ENCODE assay signal across 8 cellular contexts in the genomic region with DNA sequence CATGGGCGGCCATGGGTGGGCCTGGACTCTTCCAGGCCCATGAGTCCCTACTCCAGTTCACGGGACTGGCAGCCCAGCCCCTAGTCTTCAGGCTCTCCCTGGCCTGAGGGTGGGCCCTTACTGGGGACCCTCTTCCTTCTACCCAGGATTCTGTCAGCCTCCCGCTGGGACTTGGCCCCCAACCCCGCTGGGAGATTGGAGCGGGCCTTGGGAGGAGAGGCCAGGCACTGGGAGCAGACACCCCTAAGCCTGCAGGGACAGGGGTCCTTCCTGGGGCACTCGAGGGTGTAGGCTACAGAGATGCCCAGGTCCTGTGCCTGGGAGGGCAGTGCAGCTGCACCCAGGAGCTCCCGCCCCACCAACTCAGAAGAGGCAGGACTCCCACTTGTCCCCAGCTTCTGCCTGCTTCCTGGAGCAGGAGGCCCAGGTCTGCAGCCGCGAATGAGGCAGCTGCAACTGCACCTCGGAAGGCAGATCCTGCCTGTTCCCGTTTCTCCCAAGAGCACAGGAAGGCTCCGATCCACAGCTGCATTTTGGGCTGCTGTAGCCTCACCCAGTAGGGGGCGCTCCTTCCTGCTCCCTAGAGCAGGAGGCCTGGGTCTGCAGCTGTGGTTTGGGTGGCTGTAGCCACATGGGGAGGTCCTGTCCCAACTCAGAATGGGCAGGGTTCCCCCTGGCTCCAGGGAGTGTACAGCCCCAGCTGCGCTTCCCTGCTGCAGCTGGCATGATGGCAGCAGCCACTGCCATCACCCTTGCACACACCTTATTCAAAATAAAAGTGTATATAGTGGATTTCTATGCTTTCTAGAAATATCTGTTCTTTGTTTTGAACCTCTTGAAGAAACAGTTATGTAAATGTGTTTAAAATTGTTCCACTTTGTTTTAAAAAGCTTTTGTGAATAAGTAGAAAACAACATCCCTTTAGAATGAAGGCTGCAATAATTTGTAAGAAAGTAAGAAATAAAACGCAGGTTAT. TPM values are rescaled to one million over a fixed set of nuclear protein-coding genes. Genes with fewer than 3 reads are reported as not detected.
DNase-seq lines count a peak whose midpoint lies in the region; ATAC-seq, FAIRE-seq and TF ChIP-seq lines count a peak whose summit lies in the region.

No MANE protein-coding gene starts in this region.

- TF ChIP-seq EP300 in HepG2 (IDR thresholded peaks at IDR 0.05; ENCODE audit: low read depth in 2 of 2, low read length in 2 of 2) (no peak), HepG2 (CRISPR knock-in tag; IDR thresholded peaks at IDR 0.05; ENCODE audit: borderline replicate concordance) (no peak), stomach (IDR thresholded peaks at IDR 0.05) (no peak)

- H3K4me3 Mint-ChIP-seq in astrocyte (ENCODE audit: unreplicated experiment), result no peak overlapping the region

- no peaks in the 10 kb centered on the region for H3K27me3 Mint-ChIP-seq in astrocyte (ENCODE audit: low read depth, unreplicated experiment)

- 0 out of 2 replicates have a peak, but pooled peaks have one; percentile 8 for TF ChIP-seq RAD21 in HepG2 (CRISPR knock-in tag; IDR thresholded peaks at IDR 0.05)

- H3K79me2 ChIP-seq in astrocyte (ENCODE audit: insufficient read depth, low read length), result no peaks in the 10 kb centered on the region
- H3K79me2 ChIP-seq in HepG2 (ENCODE audit: insufficient read depth, low read length), result no peaks in the 10 kb centered on the region

- no peak overlapping the region for H2AFZ ChIP-seq in astrocyte (ENCODE audit: low read depth, low read length)
- H2AFZ ChIP-seq in HepG2 (ENCODE audit: low read length), result no peak overlapping the region

- peak; percentile 24 to 59 for DNase-seq in NCI-H524 (lab: John Stamatoyannopoulos, UW)
- DNase-seq in NCI-H524 treated with DMSO at 0.1 percent for 48 hours (lab: John Stamatoyannopoulos, UW), result no peak
- DNase-seq in RPMI8226, result peak; percentile 40
- DNase-seq in astrocyte (ENCODE audit: low read depth), result no peak
- peak; percentile 16 for DNase-seq in HepG2 (ENCODE audit: low spot score)
- peak; percentile 30 for DNase-seq in stomach
- no peak for DNase-seq in cortex of kidney (lab: John Stamatoyannopoulos, UW)

- peaks cover 11% of the 10 kb centered on the region for H3K4me1 ChIP-seq in astrocyte (ENCODE audit: insufficient read depth, low read length)
- H3K4me1 ChIP-seq in HepG2 (ENCODE audit: insufficient read depth, low read length), result peaks cover 7% of the 10 kb centered on the region; the same call in 1 of the 2 replicates
- H3K4me1 ChIP-seq in stomach, result peaks cover 0 to 4% (median 0%) of the 10 kb centered on the region in 4 donors

- WGBS in HepG2 (ENCODE audit: low lambda C conversion rate), result 31% methylated on average over 9 of the region's 15 CpGs
- WGBS in stomach, 5 donors, result 63 to 72% (median 65%) methylated on average over 6 to 15 of the region's 15 CpGs

- H3K27me3 ChIP-seq in astrocyte (ENCODE audit: insufficient read depth, low read length) (no peaks in the 10 kb centered on the region), HepG2 (ENCODE audit: control insufficient read depth in 1 of 2, insufficient read depth in 2 of 2, low read length in 2 of 2) (no peaks in the 10 kb centered on the region), stomach (peaks cover 0 to 12% (median 4%) of the 10 kb centered on the region in 3 donors)

- no peak overlapping the region for H3K4me3 ChIP-seq in astrocyte (ENCODE audit: insufficient read depth, low read depth, low read length)
- no peak overlapping the region for H3K4me3 ChIP-seq in HepG2 (replicated peaks in 1 of 3; ENCODE audit: insufficient read depth in 1 of 3, low read depth in 2 of 3, low read length in 3 of 3)
- no peak overlapping the region for H3K4me3 ChIP-seq in stomach

- BruUV-seq in HepG2 (replicated peaks; lab: Mats Ljungman, UMichigan), result no TSS peak

- POLR2A ChIA-PET in HepG2 (lab: Yijun Ruan, JAX), result no interaction called here

- peak; percentile 22 for TF ChIP-seq CTCF in astrocyte (IDR thresholded peaks at IDR 0.05; ENCODE audit: insufficient read depth, low read depth, low read length)
- TF ChIP-seq CTCF in HepG2 (CRISPR knock-in tag; IDR thresholded peaks at IDR 0.05), result peak; percentile 75
- peak in 2 of 7 experiments; percentile 23 to 35 for TF ChIP-seq CTCF in stomach (IDR thresholded peaks at IDR 0.05)

- TF ChIP-seq POLR2A in HepG2 (IDR thresholded peaks at IDR 0.05; ENCODE audit: insufficient read depth in 1 of 2, low read depth in 2 of 2, low read length in 2 of 2) (no peak), stomach (IDR thresholded peaks at IDR 0.05) (no peak)

- peaks cover 2% of the 10 kb centered on the region for H3K36me3 Mint-ChIP-seq in astrocyte (ENCODE audit: low read depth, unreplicated experiment)

- CTCF ChIA-PET in HepG2 (lab: Yijun Ruan, JAX; ENCODE audit: low intra/inter-chr PET ratio, low total read pairs), result no interaction called here

- intact Hi-C loops in HepG2 (cut with micrococcal nuclease; ENCODE audit: unreplicated experiment), result no loop called here
- intact Hi-C loops in stomach (cut with DNase I; ENCODE audit: low total_unique reads), result no loop called here

- H3K27ac ChIP-seq in astrocyte (ENCODE audit: low read depth, low read length), result no peak overlapping the region
- no peak overlapping the region for H3K27ac ChIP-seq in HepG2 (ENCODE audit: extremely low read length, insufficient read depth, low read length)
- H3K27ac ChIP-seq in stomach, result no peak overlapping the region

- in situ Hi-C loops in HepG2 (cut with HindIII; ENCODE audit: extremely low pct_ligation_motif_present, low pct_unique_long_range_greater_than_20kb), result no loop called here

- H3K9me3 ChIP-seq in astrocyte (ENCODE audit: insufficient read depth, low read depth, low read length) (no peaks in the 10 kb centered on the region), HepG2 (ENCODE audit: low read length) (no peaks in the 10 kb centered on the region), stomach (no peaks in the 10 kb centered on the region)

- H3K27ac Mint-ChIP-seq in astrocyte (ENCODE audit: unreplicated experiment), result no peak overlapping the region

- H3K4me2 ChIP-seq in astrocyte (ENCODE audit: low read length) (no peak overlapping the region), HepG2 (ENCODE audit: low read depth, low read length) (peak overlapping the region; percentile 5; the same call in 1 of the 2 replicates)

- no peaks in the 10 kb centered on the region for H3K36me3 ChIP-seq in astrocyte (ENCODE audit: insufficient read depth, low read length)
- no peaks in the 10 kb centered on the region for H3K36me3 ChIP-seq in HepG2 (replicated peaks in 1 of 2; ENCODE audit: control insufficient read depth in 1 of 2, insufficient read depth in 2 of 2, low read length in 2 of 2)
- no peaks in the 10 kb centered on the region for H3K36me3 ChIP-seq in stomach

- H4K20me1 ChIP-seq in astrocyte (ENCODE audit: insufficient read depth, low read length) (no peaks in the 10 kb centered on the region), HepG2 (ENCODE audit: insufficient read depth, low read length) (no peaks in the 10 kb centered on the region)

- FAIRE-seq in astrocyte (lab: Jason Lieb, UNC) (no peak), HepG2 (lab: Jason Lieb, UNC) (no peak)

- H3K4me1 Mint-ChIP-seq in astrocyte (ENCODE audit: low read depth, unreplicated experiment), result peaks cover 32% of the 10 kb centered on the region

- H3K9me3 Mint-ChIP-seq in astrocyte (ENCODE audit: unreplicated experiment), result peaks cover 5% of the 10 kb centered on the region

- peak; percentile 87 for ATAC-seq in HepG2
- ATAC-seq in GM21390 (IDR thresholded peaks at IDR 0.05; ENCODE audit: unreplicated experiment), result no peak

- H3K9ac ChIP-seq in astrocyte (ENCODE audit: low read length) (no peak overlapping the region), HepG2 (ENCODE audit: insufficient read depth, low read depth, low read length) (no peak overlapping the region)

TF ChIP-seq in HepG2, 621 proteins besides CTCF, POLR2A, EP300 and RAD21 (continues in another document):
- TF ChIP-seq, protein P1, sequence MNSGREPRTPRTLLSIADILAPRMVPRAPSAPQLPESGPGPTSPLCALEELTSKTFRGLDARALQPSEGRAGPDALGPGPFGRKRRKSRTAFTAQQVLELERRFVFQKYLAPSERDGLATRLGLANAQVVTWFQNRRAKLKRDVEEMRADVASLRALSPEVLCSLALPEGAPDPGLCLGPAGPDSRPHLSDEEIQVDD (CRISPR knock-in tag; IDR thresholded peaks at IDR 0.05; ENCODE audit: borderline replicate concordance), result no peak
- TF ChIP-seq BHLHE40 (IDR thresholded peaks at IDR 0.05; ENCODE audit: low read length), result no peak

RNA-seq across cellular contexts. Expression of a gene that starts 46.8 kb away (rescaled TPM):
- total RNA-seq in astrocyte (not detected in 2 replicates), HepG2 (2016; rRNA removed; fragmentation: Illumina TruSeq; extraction: Trizol) (not detected in 2 replicates), stomach (not detected)
- not detected in 2 replicates for total RNA-seq in HepG2 (2016; cell fraction: cytosol; rRNA removed; fragmentation: Illumina TruSeq; extraction: Trizol; ENCODE audit: low read depth)
- total RNA-seq in HepG2 (2016; cell fraction: insoluble cytoplasmic fraction; rRNA removed; fragmentation: Illumina TruSeq; extraction: Trizol), result not detected in 2 replicates
- total RNA-seq in HepG2 (2016; cell fraction: membrane; rRNA removed; fragmentation: Illumina TruSeq; extraction: Trizol), result not detected in 2 replicates
- not detected in 2 replicates for total RNA-seq in HepG2 (2016; cell fraction: nucleus; rRNA removed; fragmentation: Illumina TruSeq; extraction: Trizol)
- polyA plus RNA-seq in HepG2 (2011; rRNA removed) (not detected in 2 replicates), stomach (under 1 TPM in 1 of 3 donors, not detected in 2; 0.50 TPM)
- not detected in 2 replicates for polyA plus RNA-seq in HepG2 (2011; cell fraction: cytosol; rRNA removed)
- polyA plus RNA-seq in HepG2 (2011; cell fraction: nucleus; rRNA removed), result not detected in 2 replicates
- polyA plus RNA-seq in HepG2 (2012), result not detected in 2 replicates
- not detected in 2 replicates for polyA plus RNA-seq in HepG2 (2016; cell fraction: cytosol; fragmentation: Illumina TruSeq; extraction: Trizol; ENCODE audit: low read depth)
- polyA plus RNA-seq in HepG2 (2016; cell fraction: insoluble cytoplasmic fraction; fragmentation: Illumina TruSeq; extraction: Trizol; ENCODE audit: low read depth), result not detected in 2 replicates
- polyA plus RNA-seq in HepG2 (2016; cell fraction: membrane; fragmentation: Illumina TruSeq; extraction: Trizol; ENCODE audit: low read depth), result not detected in 2 replicates
- polyA plus RNA-seq in HepG2 (2016; cell fraction: nucleus; fragmentation: Illumina TruSeq; extraction: Trizol; ENCODE audit: insufficient read depth, low read depth), result not detected in 2 replicates
- not detected in 2 replicates for polyA minus RNA-seq in HepG2 (2011; rRNA and poly(A)+ RNA removed; ENCODE audit: low replicate concordance)
- polyA minus RNA-seq in HepG2 (2011; cell fraction: cytosol; rRNA and poly(A)+ RNA removed), result not detected in 2 replicates
- not detected in 2 replicates for polyA minus RNA-seq in HepG2 (2011; cell fraction: nucleus; rRNA and poly(A)+ RNA removed)

Comparison
In these comparisons a context has a peak if more than half of its experiments do, and no peak if none do; other contexts are left out.
1. DNase-seq: peak in NCI-H524 (2 of 2), RPMI8226 (single experiment), HepG2 (single experiment) and stomach (single experiment); none in NCI-H524 treated with DMSO at 0.1 percent for 48 hours (single experiment), astrocyte (single experiment) and cortex of kidney (single experiment).